In genomic region chr16:14196011-14196410, GRCh38 we compare ENCODE assay signal across 11 cellular contexts.
A peak's percentile ranks its signal among the peaks of the same experiment; 100 is the strongest.
DNase-seq lines count a peak whose midpoint lies in the region; ATAC-seq, FAIRE-seq and TF ChIP-seq lines count a peak whose summit lies in the region.
"Had no signal": no experiment of that assay in that cellular context is flagged by ENCODE, and none has a peak within 500 bp of the region (broad histone marks: within the 10 kb centered on the region; RNA-seq: fewer than 3 reads in every experiment).

No MANE protein-coding gene starts in this region.

- intact Hi-C loops in HepG2 (cut with micrococcal nuclease; ENCODE audit: unreplicated experiment) (no loop called here), right lobe of liver (cut with DNase I) (no loop called here), head of caudate nucleus (cut with DNase I) (no loop called here)

- H3K4me1 Mint-ChIP-seq in activated T-helper 17 cell treated with anti-CD3 and anti-CD28 coated beads, Interleukin-2, amount 50 U/mL, for 72 hours: peaks cover 14% of the 10 kb centered on the region

- no peak overlapping the region for H2AFZ ChIP-seq in HepG2 (ENCODE audit: low read length)

- ATAC-seq in HepG2 (no peak), right lobe of liver (no peak), GM18868 (IDR thresholded peaks at IDR 0.05; ENCODE audit: unreplicated experiment) (no peak)
- ATAC-seq in activated T-helper 17 cell treated with anti-CD3 and anti-CD28 coated beads, Interleukin-2, amount 50 U/mL, for 72 hours (replicated peaks): no peak

- H3K9me3 ChIP-seq in HepG2 (ENCODE audit: low read length) (no peaks in the 10 kb centered on the region), right lobe of liver (no peaks in the 10 kb centered on the region), tibial nerve (no peaks in the 10 kb centered on the region)

- H3K4me1 ChIP-seq in HepG2 (ENCODE audit: insufficient read depth, low read length) (peaks cover 11% of the 10 kb centered on the region), right lobe of liver (no peaks in the 10 kb centered on the region), tibial nerve (peaks cover 0 to 5% (median 0%) of the 10 kb centered on the region in 4 donors)

- H3K9ac ChIP-seq in HepG2 (ENCODE audit: insufficient read depth, low read depth, low read length): no peak overlapping the region

- H3K4me3 ChIP-seq in HepG2 (replicated peaks in 1 of 3; ENCODE audit: insufficient read depth in 1 of 3, low read depth in 2 of 3, low read length in 3 of 3) (no peak overlapping the region), right lobe of liver (no peak overlapping the region), tibial nerve (no peak overlapping the region)

- no peaks in the 10 kb centered on the region for H3K27me3 ChIP-seq in HepG2 (ENCODE audit: control insufficient read depth in 1 of 2, insufficient read depth in 2 of 2, low read length in 2 of 2)
- no peaks in the 10 kb centered on the region for H3K27me3 ChIP-seq in right lobe of liver
- no peaks in the 10 kb centered on the region for H3K27me3 ChIP-seq in tibial nerve

- TF ChIP-seq POLR2A in HepG2 (IDR thresholded peaks at IDR 0.05; ENCODE audit: insufficient read depth in 1 of 2, low read depth in 2 of 2, low read length in 2 of 2) (no peak), right lobe of liver (IDR thresholded peaks at IDR 0.05) (no peak), tibial nerve (IDR thresholded peaks at IDR 0.05) (no peak)

- H3K4me3 Mint-ChIP-seq in activated T-helper 17 cell treated with anti-CD3 and anti-CD28 coated beads, Interleukin-2, amount 50 U/mL, for 72 hours: no peak overlapping the region

- CTCF ChIA-PET in HepG2 (lab: Yijun Ruan, JAX; ENCODE audit: low intra/inter-chr PET ratio, low total read pairs): no interaction called here

- H3K36me3 Mint-ChIP-seq in activated T-helper 17 cell treated with anti-CD3 and anti-CD28 coated beads, Interleukin-2, amount 50 U/mL, for 72 hours (ENCODE audit: low read depth): no peaks in the 10 kb centered on the region

- no peaks in the 10 kb centered on the region for H4K20me1 ChIP-seq in HepG2 (ENCODE audit: insufficient read depth, low read length)

- no peaks in the 10 kb centered on the region for H3K79me2 ChIP-seq in HepG2 (ENCODE audit: insufficient read depth, low read length)

- H3K27me3 Mint-ChIP-seq in activated T-helper 17 cell treated with anti-CD3 and anti-CD28 coated beads, Interleukin-2, amount 50 U/mL, for 72 hours: no peaks in the 10 kb centered on the region

- DNase-seq in HepG2 (ENCODE audit: low spot score) (no peak), right lobe of liver (no peak), head of caudate nucleus (peak in 22 of 42 donors; percentile 24 to 76 (median 49)), ACHN (no peak), tibial nerve (ENCODE audit: low spot score in 2 of 2) (no peak), NCI-H2196 (lab: John Stamatoyannopoulos, UW; ENCODE audit: unreplicated experiment) (no peak)
- DNase-seq: DMS79, foreskin fibroblast, NCI-H187 treated with DMSO at 0.1 percent for 48 hours had no signal

- H3K4me2 ChIP-seq in HepG2 (ENCODE audit: low read depth, low read length): no peak overlapping the region

- no TSS peak for BruUV-seq in HepG2 (replicated peaks; lab: Mats Ljungman, UMichigan)

- POLR2A ChIA-PET in HepG2 (lab: Yijun Ruan, JAX): no interaction called here

- H3K27ac Mint-ChIP-seq in activated T-helper 17 cell treated with anti-CD3 and anti-CD28 coated beads, Interleukin-2, amount 50 U/mL, for 72 hours: peak overlapping the region; percentile 25

- no peak for TF ChIP-seq EP300 in HepG2 (IDR thresholded peaks at IDR 0.05; ENCODE audit: low read depth in 2 of 2, low read length in 2 of 2)
- no peak for TF ChIP-seq EP300 in HepG2 (CRISPR knock-in tag; IDR thresholded peaks at IDR 0.05; ENCODE audit: borderline replicate concordance)
- no peak for TF ChIP-seq EP300 in tibial nerve (IDR thresholded peaks at IDR 0.05)

- WGBS in HepG2 (ENCODE audit: low lambda C conversion rate): 89% methylated on average over 2 of the region's 2 CpGs
- WGBS in right lobe of liver (ENCODE audit: insufficient coverage, low coverage, low lambda C conversion rate, missing lambda C conversion rate): 75% methylated on average over 2 of the region's 2 CpGs
- 74 to 79% methylated on average over 2 of the region's 2 CpGs for WGBS in tibial nerve, 2 donors

- no peak for TF ChIP-seq RAD21 in HepG2 (CRISPR knock-in tag; IDR thresholded peaks at IDR 0.05)

- H3K36me3 ChIP-seq in HepG2 (replicated peaks in 1 of 2; ENCODE audit: control insufficient read depth in 1 of 2, insufficient read depth in 2 of 2, low read length in 2 of 2): no peaks in the 10 kb centered on the region; a peak in 1 of 5 replicates
- H3K36me3 ChIP-seq in right lobe of liver: no peaks in the 10 kb centered on the region
- H3K36me3 ChIP-seq in tibial nerve: no peaks in the 10 kb centered on the region

- in situ Hi-C loops in HepG2 (cut with HindIII; ENCODE audit: extremely low pct_ligation_motif_present, low pct_unique_long_range_greater_than_20kb) (loop anchor here (10.0 kb wide), 1 partner anchor 261 kb away; no protein-coding TSS in a partner anchor), ACHN (cut with HindIII; ENCODE audit: low pct_ligation_motif_present, low pct_unique_long_range_greater_than_20kb, low sequenced_read_pairs) (no loop called here)

- H3K9me3 Mint-ChIP-seq in activated T-helper 17 cell treated with anti-CD3 and anti-CD28 coated beads, Interleukin-2, amount 50 U/mL, for 72 hours: no peaks in the 10 kb centered on the region

- H3K27ac ChIP-seq in HepG2 (ENCODE audit: extremely low read length, insufficient read depth, low read length): no peak overlapping the region
- H3K27ac ChIP-seq in right lobe of liver: no peak overlapping the region
- no peak overlapping the region for H3K27ac ChIP-seq in tibial nerve

- TF ChIP-seq CTCF in HepG2 (CRISPR knock-in tag; IDR thresholded peaks at IDR 0.05): no peak
- no peak for TF ChIP-seq CTCF in right lobe of liver (IDR thresholded peaks at IDR 0.05)
- TF ChIP-seq CTCF in tibial nerve (IDR thresholded peaks at IDR 0.05): no peak

- no peak for FAIRE-seq in HepG2 (lab: Jason Lieb, UNC)

TF ChIP-seq in HepG2, 621 proteins besides CTCF, POLR2A, EP300 and RAD21 (continues in another document):
- TF ChIP-seq ZNF790 (CRISPR knock-in tag; IDR thresholded peaks at IDR 0.05; ENCODE audit: borderline replicate concordance) (0 out of 2 replicates have a peak, but pooled peaks have one; percentile 28), MEIS2 (CRISPR knock-in tag; IDR thresholded peaks at IDR 0.05) (no peak), MTA3 (CRISPR knock-in tag; IDR thresholded peaks at IDR 0.05) (no peak), ZNF879 (CRISPR knock-in tag; IDR thresholded peaks at IDR 0.05) (no peak), ZNF782 (CRISPR knock-in tag; IDR thresholded peaks at IDR 0.05; ENCODE audit: borderline replicate concordance) (no peak), MBNL3 (CRISPR knock-in tag; conservative IDR thresholded peaks at IDR 0.05) (no peak)
- TF ChIP-seq, protein P1, sequence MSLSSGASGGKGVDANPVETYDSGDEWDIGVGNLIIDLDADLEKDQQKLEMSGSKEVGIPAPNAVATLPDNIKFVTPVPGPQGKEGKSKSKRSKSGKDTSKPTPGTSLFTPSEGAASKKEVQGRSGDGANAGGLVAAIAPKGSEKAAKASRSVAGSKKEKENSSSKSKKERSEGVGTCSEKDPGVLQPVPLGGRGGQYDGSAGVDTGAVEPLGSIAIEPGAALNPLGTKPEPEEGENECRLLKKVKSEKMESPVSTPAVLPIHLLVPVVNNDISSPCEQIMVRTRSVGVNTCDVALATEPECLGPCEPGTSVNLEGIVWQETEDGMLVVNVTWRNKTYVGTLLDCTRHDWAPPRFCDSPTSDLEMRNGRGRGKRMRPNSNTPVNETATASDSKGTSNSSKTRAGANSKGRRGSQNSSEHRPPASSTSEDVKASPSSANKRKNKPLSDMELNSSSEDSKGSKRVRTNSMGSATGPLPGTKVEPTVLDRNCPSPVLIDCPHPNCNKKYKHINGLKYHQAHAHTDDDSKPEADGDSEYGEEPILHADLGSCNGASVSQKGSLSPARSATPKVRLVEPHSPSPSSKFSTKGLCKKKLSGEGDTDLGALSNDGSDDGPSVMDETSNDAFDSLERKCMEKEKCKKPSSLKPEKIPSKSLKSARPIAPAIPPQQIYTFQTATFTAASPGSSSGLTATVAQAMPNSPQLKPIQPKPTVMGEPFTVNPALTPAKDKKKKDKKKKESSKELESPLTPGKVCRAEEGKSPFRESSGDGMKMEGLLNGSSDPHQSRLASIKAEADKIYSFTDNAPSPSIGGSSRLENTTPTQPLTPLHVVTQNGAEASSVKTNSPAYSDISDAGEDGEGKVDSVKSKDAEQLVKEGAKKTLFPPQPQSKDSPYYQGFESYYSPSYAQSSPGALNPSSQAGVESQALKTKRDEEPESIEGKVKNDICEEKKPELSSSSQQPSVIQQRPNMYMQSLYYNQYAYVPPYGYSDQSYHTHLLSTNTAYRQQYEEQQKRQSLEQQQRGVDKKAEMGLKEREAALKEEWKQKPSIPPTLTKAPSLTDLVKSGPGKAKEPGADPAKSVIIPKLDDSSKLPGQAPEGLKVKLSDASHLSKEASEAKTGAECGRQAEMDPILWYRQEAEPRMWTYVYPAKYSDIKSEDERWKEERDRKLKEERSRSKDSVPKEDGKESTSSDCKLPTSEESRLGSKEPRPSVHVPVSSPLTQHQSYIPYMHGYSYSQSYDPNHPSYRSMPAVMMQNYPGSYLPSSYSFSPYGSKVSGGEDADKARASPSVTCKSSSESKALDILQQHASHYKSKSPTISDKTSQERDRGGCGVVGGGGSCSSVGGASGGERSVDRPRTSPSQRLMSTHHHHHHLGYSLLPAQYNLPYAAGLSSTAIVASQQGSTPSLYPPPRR (CRISPR knock-in tag; IDR thresholded peaks at IDR 0.05; ENCODE audit: borderline replicate concordance): no peak
- TF ChIP-seq, protein P2, sequence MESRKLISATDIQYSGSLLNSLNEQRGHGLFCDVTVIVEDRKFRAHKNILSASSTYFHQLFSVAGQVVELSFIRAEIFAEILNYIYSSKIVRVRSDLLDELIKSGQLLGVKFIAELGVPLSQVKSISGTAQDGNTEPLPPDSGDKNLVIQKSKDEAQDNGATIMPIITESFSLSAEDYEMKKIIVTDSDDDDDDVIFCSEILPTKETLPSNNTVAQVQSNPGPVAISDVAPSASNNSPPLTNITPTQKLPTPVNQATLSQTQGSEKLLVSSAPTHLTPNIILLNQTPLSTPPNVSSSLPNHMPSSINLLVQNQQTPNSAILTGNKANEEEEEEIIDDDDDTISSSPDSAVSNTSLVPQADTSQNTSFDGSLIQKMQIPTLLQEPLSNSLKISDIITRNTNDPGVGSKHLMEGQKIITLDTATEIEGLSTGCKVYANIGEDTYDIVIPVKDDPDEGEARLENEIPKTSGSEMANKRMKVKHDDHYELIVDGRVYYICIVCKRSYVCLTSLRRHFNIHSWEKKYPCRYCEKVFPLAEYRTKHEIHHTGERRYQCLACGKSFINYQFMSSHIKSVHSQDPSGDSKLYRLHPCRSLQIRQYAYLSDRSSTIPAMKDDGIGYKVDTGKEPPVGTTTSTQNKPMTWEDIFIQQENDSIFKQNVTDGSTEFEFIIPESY (CRISPR knock-in tag; IDR thresholded peaks at IDR 0.05): no peak

Comparison
In these comparisons a context has a peak if more than half of its experiments do, and no peak if none do; other contexts are left out.
1. DNase-seq: peak in head of caudate nucleus (22 of 42); none in HepG2 (single experiment), right lobe of liver (0 of 3), ACHN (single experiment), tibial nerve (0 of 2) and NCI-H2196 (single experiment).